Comparison of ENCODE assay signal across 1 cellular context in genomic region chr5:142913728-142914338, GRCh38.
TF ChIP-seq lines count a peak whose summit lies in the region.

No MANE protein-coding gene starts in this region.

TF ChIP-seq in HepG2, 621 proteins besides CTCF, POLR2A, EP300 and RAD21 (continued from another document):
- no peak for TF ChIP-seq RNF219 (CRISPR knock-in tag; IDR thresholded peaks at IDR 0.05)
- no peak for TF ChIP-seq CSRNP1 (CRISPR knock-in tag; IDR thresholded peaks at IDR 0.05)
- TF ChIP-seq CBX2 (IDR thresholded peaks at IDR 0.05; ENCODE audit: low read depth, low read length), result no peak
- TF ChIP-seq CBX2 (CRISPR knock-in tag; IDR thresholded peaks at IDR 0.05; ENCODE audit: low read depth), result no peak
- no peak for TF ChIP-seq CEBPG (CRISPR knock-in tag; IDR thresholded peaks at IDR 0.05)
- no peak for TF ChIP-seq FOXO1 (CRISPR knock-in tag; IDR thresholded peaks at IDR 0.05)
- TF ChIP-seq JARID2 (CRISPR knock-in tag; IDR thresholded peaks at IDR 0.05; ENCODE audit: insufficient replicate concordance), result no peak
- TF ChIP-seq ZFP62 (CRISPR knock-in tag; IDR thresholded peaks at IDR 0.05), result no peak
- TF ChIP-seq SMC3 (IDR thresholded peaks at IDR 0.05; ENCODE audit: low read length), result no peak
- no peak for TF ChIP-seq DR1 (CRISPR knock-in tag; IDR thresholded peaks at IDR 0.05)
- no peak for TF ChIP-seq MEIS2 (CRISPR knock-in tag; IDR thresholded peaks at IDR 0.05)
- TF ChIP-seq ZNF609 (CRISPR knock-in tag; IDR thresholded peaks at IDR 0.05; ENCODE audit: borderline replicate concordance), result no peak
- TF ChIP-seq HIC2 (CRISPR knock-in tag; IDR thresholded peaks at IDR 0.05; ENCODE audit: low read depth), result no peak
- TF ChIP-seq ZNF441 (CRISPR knock-in tag; IDR thresholded peaks at IDR 0.05; ENCODE audit: borderline replicate concordance), result no peak
- no peak for TF ChIP-seq ZNF773 (CRISPR knock-in tag; IDR thresholded peaks at IDR 0.05; ENCODE audit: borderline replicate concordance)
- TF ChIP-seq SIN3B (IDR thresholded peaks at IDR 0.05; ENCODE audit: low read length), result no peak
